Comparison of ENCODE assay signal across 7 cellular contexts in genomic region chr17:34566873-34567272, GRCh38. TPM values are rescaled to one million over a fixed set of nuclear protein-coding genes. Genes with fewer than 3 reads are reported as not detected.
"Had no signal": no experiment of that assay in that cellular context is flagged by ENCODE, and none has a peak within 500 bp of the region (broad histone marks: within the 10 kb centered on the region; RNA-seq: fewer than 3 reads in every experiment).

No MANE protein-coding gene starts in this region.

- H2AFZ ChIP-seq: GM23248 had no signal

- H3K4me3 ChIP-seq: GM23248, HAP-1 had no signal

- H3K9me3 ChIP-seq: HAP-1 had no signal

- H3K9ac ChIP-seq: GM23248 had no signal

- H3K4me1 ChIP-seq: HAP-1 had no signal

- H3K27ac ChIP-seq: GM23248 had no signal

- H3K36me3 ChIP-seq: HAP-1 had no signal

- DNase-seq: GM23248, GOT3, HFFc6, KBM-7 had no signal

- ATAC-seq: HCT116 had no signal

RNA-seq across cellular contexts. Expression of gene TMEM132E, which starts 12.5 kb away (rescaled TPM):
- total RNA-seq: HFFc6, HT-29 had no signal
- polyA plus RNA-seq: GM23248 had no signal
